8 cellular contexts compared by ENCODE assay signal in genomic region chr5:114449836-114450515, GRCh38.
DNase-seq lines count a peak whose midpoint lies in the region; ATAC-seq and TF ChIP-seq lines count a peak whose summit lies in the region.

No MANE protein-coding gene starts in this region.

- ATAC-seq in GM19328 (IDR thresholded peaks at IDR 0.05; ENCODE audit: unreplicated experiment) = peak; percentile 96
- ATAC-seq in HG03175 (IDR thresholded peaks at IDR 0.05; ENCODE audit: unreplicated experiment) = peak; percentile 97

- no peaks in the 10 kb centered on the region for H3K36me3 ChIP-seq in parathyroid adenoma (ENCODE audit: control insufficient read depth, insufficient read depth, low read length)

- H3K27me3 ChIP-seq in parathyroid adenoma (ENCODE audit: control insufficient read depth, insufficient read depth, low read length) = no peaks in the 10 kb centered on the region

- no peak overlapping the region for H2AFZ ChIP-seq in parathyroid adenoma

- no peak overlapping the region for H3K4me3 ChIP-seq in parathyroid adenoma (ENCODE audit: low read depth, low read length)

- H3K9ac ChIP-seq in parathyroid adenoma = no peak overlapping the region

- no peaks in the 10 kb centered on the region for H3K79me2 ChIP-seq in parathyroid adenoma

- no peaks in the 10 kb centered on the region for H3K4me1 ChIP-seq in parathyroid adenoma

- no peaks in the 10 kb centered on the region for H3K9me3 ChIP-seq in parathyroid adenoma (ENCODE audit: control insufficient read depth, low read length)

- DNase-seq in DMS 273 treated with DMSO at 0.1 percent for 48 hours (lab: John Stamatoyannopoulos, UW) (peak; percentile 56), NCI-H774 (lab: John Stamatoyannopoulos, UW) (peak; percentile 18), globus pallidus (ENCODE audit: low spot score) (peak; percentile 75), mesenteric fat pad (ENCODE audit: low spot score) (no peak)
- DNase-seq in activated T-cell treated with anti-CD3 and anti-CD28 coated beads, Interleukin-2, amount 50 U/mL, for 48 hours = peak; percentile 45 to 64

- H3K4me2 ChIP-seq in parathyroid adenoma (ENCODE audit: low read length) = no peak overlapping the region

- no peak overlapping the region for H3K27ac ChIP-seq in parathyroid adenoma

- peak; percentile 73 for TF ChIP-seq CTCF in parathyroid adenoma (IDR thresholded peaks at IDR 0.05)
